In the genomic region with DNA sequence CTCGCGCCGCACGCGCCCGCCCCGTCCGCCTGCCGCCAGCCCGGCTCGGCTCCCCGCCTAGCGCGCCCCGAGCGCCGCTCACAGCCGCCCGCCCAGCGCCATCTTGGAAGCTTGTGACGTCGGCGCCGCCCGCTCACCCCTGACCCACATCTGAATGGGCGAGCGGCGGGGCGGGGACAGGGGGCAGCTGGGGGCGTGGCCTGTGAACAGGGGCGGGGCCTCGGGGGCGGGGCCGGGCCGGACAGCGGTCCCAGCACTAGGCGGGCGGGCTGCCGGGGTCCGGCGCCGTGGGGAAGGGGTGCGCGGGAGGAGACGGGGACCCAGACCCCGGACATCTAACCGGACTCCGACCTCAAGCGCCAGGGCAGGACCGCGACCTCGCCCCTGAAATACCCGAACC, we compare ENCODE assay signal across 10 cellular contexts. TPM values are rescaled to one million over a fixed set of nuclear protein-coding genes. Genes with fewer than 3 reads are reported as not detected.
DNase-seq lines count a peak whose midpoint lies in the region; ATAC-seq and TF ChIP-seq lines count a peak whose summit lies in the region.
"Not testable (repeated sequence)": the region's sequence is repeated elsewhere in the genome, so short reads cannot be mapped to it uniquely, and the experiment has no call there.
"Had no signal": no experiment of that assay in that cellular context is flagged by ENCODE, and none has a peak within 500 bp of the region (broad histone marks: within the 10 kb centered on the region; RNA-seq: fewer than 3 reads in every experiment).

No MANE protein-coding gene starts in this region.

- peak overlapping the region; percentile 33 for H3K4me3 ChIP-seq in retinal pigment epithelial cell (ENCODE audit: low read length)

- not testable (repeated sequence) for H3K27me3 Mint-ChIP-seq in activated naive CD8-positive, alpha-beta T cell treated with anti-CD3 and anti-CD28 coated beads, Interleukin-2, amount 50 U/mL, for 24 hours

- DNase-seq in ACHN (peak; percentile 5), T-helper 22 cell (ENCODE audit: low read depth) (peak; percentile 29), left ventricle myocardium superior (peak; percentile 61)
- peak; percentile 32 for DNase-seq in activated naive CD8-positive, alpha-beta T cell treated with anti-CD3 and anti-CD28 coated beads, Interleukin-2, amount 50 U/mL, for 24 hours
- not testable (repeated sequence) for DNase-seq in retinal pigment epithelial cell (ENCODE audit: low read depth)

- H3K36me3 Mint-ChIP-seq in activated naive CD8-positive, alpha-beta T cell treated with anti-CD3 and anti-CD28 coated beads, Interleukin-2, amount 50 U/mL, for 24 hours (ENCODE audit: low read depth) = not testable (repeated sequence)

- not testable (repeated sequence) for H3K4me3 Mint-ChIP-seq in activated naive CD8-positive, alpha-beta T cell treated with anti-CD3 and anti-CD28 coated beads, Interleukin-2, amount 50 U/mL, for 24 hours

- not testable (repeated sequence) for TF ChIP-seq CTCF in retinal pigment epithelial cell (conservative IDR thresholded peaks at IDR 0.05; ENCODE audit: low read depth, low read length)

- peak; percentile 82 for ATAC-seq in GM19372 (IDR thresholded peaks at IDR 0.05; ENCODE audit: low read depth, unreplicated experiment)
- peak; percentile 74 for ATAC-seq in HG02610 (IDR thresholded peaks at IDR 0.05; ENCODE audit: unreplicated experiment)
- peak; percentile 85 for ATAC-seq in HG03432 (IDR thresholded peaks at IDR 0.05; ENCODE audit: unreplicated experiment)
- peak; percentile 83 for ATAC-seq in activated naive CD8-positive, alpha-beta T cell treated with anti-CD3 and anti-CD28 coated beads, Interleukin-2, amount 50 U/mL, for 24 hours
- peak; percentile 95 for ATAC-seq in left ventricle myocardium superior

- in situ Hi-C loops in ACHN (cut with HindIII; ENCODE audit: low pct_ligation_motif_present, low pct_unique_long_range_greater_than_20kb, low sequenced_read_pairs) = not testable (repeated sequence)

- not testable (repeated sequence) for H3K27ac Mint-ChIP-seq in activated naive CD8-positive, alpha-beta T cell treated with anti-CD3 and anti-CD28 coated beads, Interleukin-2, amount 50 U/mL, for 24 hours

- intact Hi-C loops in left ventricle myocardium superior (cut with micrococcal nuclease) = not testable (repeated sequence)

- H3K4me1 Mint-ChIP-seq in activated naive CD8-positive, alpha-beta T cell treated with anti-CD3 and anti-CD28 coated beads, Interleukin-2, amount 50 U/mL, for 24 hours = not testable (repeated sequence)

- H3K9me3 Mint-ChIP-seq in activated naive CD8-positive, alpha-beta T cell treated with anti-CD3 and anti-CD28 coated beads, Interleukin-2, amount 50 U/mL, for 24 hours = not testable (repeated sequence)

RNA-seq across cellular contexts. Expression of a gene that starts 33.9 kb away (rescaled TPM):
- total RNA-seq in left ventricle myocardium superior = 0.20 TPM

RNA-seq across cellular contexts. Expression of a gene that starts 50.2 kb away (rescaled TPM):
- 0.59 TPM for total RNA-seq in left ventricle myocardium superior

RNA-seq across cellular contexts. Expression of a gene that starts 59.9 kb away (rescaled TPM):
- not detected for total RNA-seq in left ventricle myocardium superior
- total RNA-seq: cardiac septum, H1 had no signal
